In the genomic region with DNA sequence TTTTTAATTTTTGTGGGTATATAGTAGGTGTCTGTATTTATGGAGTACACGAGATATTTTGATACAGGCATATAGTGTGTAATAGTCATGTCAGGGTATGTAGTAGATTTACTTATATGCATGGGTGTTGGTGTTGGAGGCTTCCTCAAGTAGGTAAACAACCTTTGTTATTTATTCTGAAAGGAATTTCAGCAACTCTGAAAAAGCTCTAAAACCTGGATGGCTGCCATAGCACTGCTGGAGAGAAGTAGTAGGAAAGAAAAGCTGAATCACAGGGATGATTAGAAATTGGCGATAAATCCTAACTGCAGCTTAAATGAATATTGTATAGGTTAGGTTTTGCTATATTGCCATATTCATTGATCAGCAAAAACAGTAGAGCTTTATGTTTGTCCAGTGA, we compare ENCODE assay signal across 16 cellular contexts. TPM values are rescaled to one million over a fixed set of nuclear protein-coding genes. Genes with fewer than 3 reads are reported as not detected.
DNase-seq lines count a peak whose midpoint lies in the region; ATAC-seq and TF ChIP-seq lines count a peak whose summit lies in the region.
"Had no signal": no experiment of that assay in that cellular context is flagged by ENCODE, and none has a peak within 500 bp of the region (broad histone marks: within the 10 kb centered on the region; RNA-seq: fewer than 3 reads in every experiment).

No MANE protein-coding gene starts in this region.

- intact Hi-C loops in Caco-2 (cut with micrococcal nuclease; ENCODE audit: unreplicated experiment) = no loop called here

- DNase-seq in EL (peak; percentile 23), NCI-H446 treated with DMSO at 0.1 percent for 48 hours (lab: John Stamatoyannopoulos, UW) (peak; percentile 27), choroid plexus epithelial cell (ENCODE audit: low read depth) (peak; percentile 80), mucosa of gallbladder (ENCODE audit: low spot score) (peak; percentile 40), G401 (ENCODE audit: low spot score) (no peak), Caco-2 (no peak), ureter (ENCODE audit: low spot score) (no peak)
- DNase-seq: activated CD4-positive, alpha-beta T cell treated with anti-CD3 and anti-CD28 coated beads, Interleukin-2, amount 50 U/mL, for 4 hours; anterior cingulate cortex; CD4-positive, alpha-beta memory T cell; HCEC 1CT; heart left ventricle; left ventricle myocardium superior; NCI-H524 treated with DMSO at 0.1 percent for 48 hours; T-helper 17 cell had no signal

- H3K9me3 ChIP-seq in Caco-2 = no peaks in the 10 kb centered on the region
- H3K9me3 ChIP-seq: heart left ventricle had no signal

- in situ Hi-C loops in G401 (cut with HindIII; ENCODE audit: low sequenced_read_pairs) = no loop called here

- BruUV-seq in Caco-2 (replicated peaks; lab: Mats Ljungman, UMichigan) = no TSS peak

- H3K4me3 Mint-ChIP-seq in Caco-2 (ENCODE audit: unreplicated experiment) = no peak overlapping the region
- H3K4me3 Mint-ChIP-seq: CD4-positive, alpha-beta memory T cell; T-helper 17 cell had no signal

- H3K27me3 Mint-ChIP-seq in Caco-2 (ENCODE audit: insufficient read depth, unreplicated experiment) = no peaks in the 10 kb centered on the region
- H3K27me3 Mint-ChIP-seq: CD4-positive, alpha-beta memory T cell had no signal

- H3K27me3 ChIP-seq in Caco-2 (replicated peaks; ENCODE audit: control insufficient read depth, insufficient read depth, low read length) = no peaks in the 10 kb centered on the region
- H3K27me3 ChIP-seq: heart left ventricle had no signal

- no peak overlapping the region for H3K27ac Mint-ChIP-seq in Caco-2 (ENCODE audit: unreplicated experiment)
- H3K27ac Mint-ChIP-seq: CD4-positive, alpha-beta memory T cell; T-helper 17 cell had no signal

- no peak for ATAC-seq in GM18858 (IDR thresholded peaks at IDR 0.05; ENCODE audit: unreplicated experiment)
- ATAC-seq: heart left ventricle, left ventricle myocardium superior, T-helper 17 cell had no signal

- POLR2A ChIA-PET in Caco-2 (lab: Charles Lee) = no interaction called here

- H3K36me3 ChIP-seq in Caco-2 (ENCODE audit: control insufficient read depth, insufficient read depth, low read length) = peaks cover 2% of the 10 kb centered on the region; the same call in 1 of the 2 replicates

- H3K4me3 ChIP-seq in choroid plexus epithelial cell (ENCODE audit: low read depth, low read length) (no peak overlapping the region), Caco-2 (ENCODE audit: low read depth, low read length) (no peak overlapping the region)
- H3K4me3 ChIP-seq: heart left ventricle had no signal

- CTCF ChIA-PET in Caco-2 (lab: Charles Lee) = interaction anchor here (0.7 kb wide), 1 partner anchor 17 kb away, joined by 4 read pairs; no protein-coding TSS in a partner anchor

- no peaks in the 10 kb centered on the region for H3K9me3 Mint-ChIP-seq in Caco-2 (ENCODE audit: unreplicated experiment)

- H3K4me1 ChIP-seq in Caco-2 = peaks cover 13% of the 10 kb centered on the region; the same call in 1 of the 2 replicates

- peaks cover 100% of the 10 kb centered on the region for H3K36me3 Mint-ChIP-seq in Caco-2 (ENCODE audit: insufficient read depth, unreplicated experiment)

- TF ChIP-seq CTCF in choroid plexus epithelial cell (conservative IDR thresholded peaks at IDR 0.05; ENCODE audit: low read depth, low read length) (no peak), Caco-2 (IDR thresholded peaks at IDR 0.05; ENCODE audit: insufficient read depth in 1 of 2, low read depth in 1 of 2, low read length in 1 of 2, severe bottlenecking in 1 of 2, unreplicated experiment in 1 of 2) (no peak)

- H3K4me1 Mint-ChIP-seq in Caco-2 (ENCODE audit: low read depth, unreplicated experiment) = peaks cover 34% of the 10 kb centered on the region

RNA-seq across cellular contexts. Expression of gene ST14, which starts 44.4 kb away (rescaled TPM):
- total RNA-seq in mucosa of gallbladder (193 TPM), Caco-2 (2022) (298 and 304 TPM in 2 replicates), ureter (103 TPM)
- total RNA-seq in G401 (2014; rRNA removed; shearing (Covaris generic)) = not detected in 2 replicates

RNA-seq across cellular contexts. Expression of gene APLP2, which starts 45.5 kb away (rescaled TPM):
- total RNA-seq in mucosa of gallbladder = 502 TPM
- total RNA-seq in G401 (2014; rRNA removed; shearing (Covaris generic)) = 217 and 237 TPM in 2 replicates
- 1,761 and 2,076 TPM in 2 replicates for total RNA-seq in Caco-2 (2022)
- total RNA-seq in ureter = 318 TPM

Comparison
In these comparisons a context has a peak if more than half of its experiments do, and no peak if none do; other contexts are left out.
1. DNase-seq: peak in EL (single experiment), NCI-H446 treated with DMSO at 0.1 percent for 48 hours (single experiment), choroid plexus epithelial cell (single experiment) and mucosa of gallbladder (single experiment); none in G401 (single experiment), Caco-2 (0 of 2) and ureter (single experiment).
2. RNA of gene ST14, which starts 44.4 kb away (total RNA-seq): 298 to 304 TPM in Caco-2, 193 TPM in mucosa of gallbladder (single experiment) and 103 TPM in ureter (single experiment); not detected in G401; every median in the first group is over 100 times any median in the second.